ENCODE assay signal across 8 cellular contexts in the genomic region with DNA sequence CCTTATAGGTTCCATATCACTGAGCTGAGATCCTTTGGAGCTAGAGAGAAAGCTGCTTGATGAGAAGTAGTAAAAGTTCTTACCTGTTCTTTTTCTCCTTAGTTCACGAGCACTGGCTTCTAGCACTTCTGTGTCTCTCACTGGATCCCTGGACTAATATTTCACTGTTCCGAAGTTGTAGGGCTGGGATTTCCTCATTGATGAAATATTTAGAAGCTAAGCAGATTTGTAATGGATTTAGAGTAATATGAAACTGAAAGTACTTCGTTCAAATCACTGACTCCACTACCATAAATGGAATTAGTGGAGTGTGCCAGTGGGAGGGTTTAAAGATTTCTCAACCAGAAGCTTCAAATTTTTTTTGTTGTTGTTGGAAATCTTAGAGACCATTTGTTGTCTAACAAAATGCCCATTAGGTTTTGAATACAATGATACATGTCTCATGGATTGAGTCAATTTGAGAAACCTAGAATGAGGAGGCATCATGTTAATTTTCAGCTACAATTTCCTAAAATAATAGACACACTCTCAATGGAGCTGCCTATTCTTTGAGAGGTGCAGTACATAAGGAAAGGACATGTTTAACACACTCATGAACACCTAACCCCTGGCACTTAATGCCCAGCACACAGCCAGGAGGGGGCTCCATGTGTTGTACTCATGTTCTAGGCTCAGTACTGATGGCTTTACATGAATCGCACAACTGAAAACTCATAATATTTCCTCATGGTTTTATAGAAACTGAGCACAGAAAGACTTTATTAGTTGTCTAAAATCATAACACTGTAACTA. TPM values are rescaled to one million over a fixed set of nuclear protein-coding genes. Genes with fewer than 3 reads are reported as not detected.
DNase-seq lines count a peak whose midpoint lies in the region; ATAC-seq and TF ChIP-seq lines count a peak whose summit lies in the region.

A gene with protein sequence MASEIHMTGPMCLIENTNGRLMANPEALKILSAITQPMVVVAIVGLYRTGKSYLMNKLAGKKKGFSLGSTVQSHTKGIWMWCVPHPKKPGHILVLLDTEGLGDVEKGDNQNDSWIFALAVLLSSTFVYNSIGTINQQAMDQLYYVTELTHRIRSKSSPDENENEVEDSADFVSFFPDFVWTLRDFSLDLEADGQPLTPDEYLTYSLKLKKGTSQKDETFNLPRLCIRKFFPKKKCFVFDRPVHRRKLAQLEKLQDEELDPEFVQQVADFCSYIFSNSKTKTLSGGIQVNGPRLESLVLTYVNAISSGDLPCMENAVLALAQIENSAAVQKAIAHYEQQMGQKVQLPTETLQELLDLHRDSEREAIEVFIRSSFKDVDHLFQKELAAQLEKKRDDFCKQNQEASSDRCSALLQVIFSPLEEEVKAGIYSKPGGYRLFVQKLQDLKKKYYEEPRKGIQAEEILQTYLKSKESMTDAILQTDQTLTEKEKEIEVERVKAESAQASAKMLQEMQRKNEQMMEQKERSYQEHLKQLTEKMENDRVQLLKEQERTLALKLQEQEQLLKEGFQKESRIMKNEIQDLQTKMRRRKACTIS (minus strand): TSS at position 132 of the 792 bp plus-strand sequence. CDS start 1,974 bp downstream, outside the sequence.

- peak; percentile 46 for ATAC-seq in GM19025 (IDR thresholded peaks at IDR 0.05; ENCODE audit: low read depth, unreplicated experiment)
- peak; percentile 79 for ATAC-seq in HG03354 (IDR thresholded peaks at IDR 0.05; ENCODE audit: poor library complexity, severe bottlenecking, unreplicated experiment)

- no peaks in the 10 kb centered on the region for H3K9me3 ChIP-seq in AG04450 (ENCODE audit: control insufficient read depth, insufficient read depth, low read length)

- H3K27ac ChIP-seq in AG04450 (ENCODE audit: low read depth, low read length): peak within 1 kb of the TSS; percentile 95

- no peaks in the 10 kb centered on the region for H3K27me3 ChIP-seq in AG04450 (ENCODE audit: control insufficient read depth, insufficient read depth, low read length)

- peak; percentile 78 for DNase-seq in AG04450 (ENCODE audit: low read depth, low spot score)
- peak; percentile 52 for DNase-seq in activated CD8-positive, alpha-beta memory T cell treated with anti-CD3 and anti-CD28 coated beads, Interleukin-2, amount 50 U/mL, for 48 hours
- DNase-seq in foreskin fibroblast: peak; percentile 80 to 85
- peak; percentile 74 for DNase-seq in pons (ENCODE audit: low spot score)
- no peak for DNase-seq in NCI-H1092 treated with DMSO at 0.1 percent for 48 hours (lab: John Stamatoyannopoulos, UW)
- no peak for DNase-seq in NCI-H2196 treated with DMSO at 0.1 percent for 48 hours (lab: John Stamatoyannopoulos, UW; ENCODE audit: unreplicated experiment)

- H3K4me3 ChIP-seq in AG04450 (ENCODE audit: low read depth, low read length) (peak within 1 kb of the TSS; percentile 77), foreskin fibroblast (ENCODE audit: low read depth in 1 of 2, low read length in 2 of 2) (peak within 1 kb of the TSS; percentile 67 to 86)

- CTCF ChIA-PET in AG04450 (lab: Charles Lee): interaction anchor here (0.6 to 2.3 kb wide), 5 partner anchors 21 to 293 kb away, joined by 3 to 17 read pairs (median 6); no protein-coding TSS in a partner anchor

- POLR2A ChIA-PET in AG04450 (lab: Yijun Ruan, JAX): interaction anchor here (2.0 kb wide), 1 partner anchor 43 kb away, joined by 7 read pairs; a partner anchor contains a TSS

- TF ChIP-seq CTCF in AG04450 (IDR thresholded peaks at IDR 0.05; ENCODE audit: low read depth, low read length) (no peak), foreskin fibroblast (IDR thresholded peaks at IDR 0.05; ENCODE audit: low read depth, low read length) (no peak)

RNA-seq across cellular contexts. Expression of the gene that starts here (rescaled TPM):
- polyA plus RNA-seq in AG04450 (2011; rRNA removed): 86.2 and 103 TPM in 2 replicates
- 115 and 149 TPM in 2 replicates for polyA minus RNA-seq in AG04450 (2011; rRNA and poly(A)+ RNA removed)

Comparison
In these comparisons a context has a peak if more than half of its experiments do, and no peak if none do; other contexts are left out.
1. DNase-seq: peak in AG04450 (single experiment), activated CD8-positive, alpha-beta memory T cell treated with anti-CD3 and anti-CD28 coated beads, Interleukin-2, amount 50 U/mL, for 48 hours (single experiment), foreskin fibroblast (2 of 2) and pons (single experiment); none in NCI-H1092 treated with DMSO at 0.1 percent for 48 hours (single experiment) and NCI-H2196 treated with DMSO at 0.1 percent for 48 hours (single experiment).